In genomic region chr17:7841622-7842379, GRCh38 we compare ENCODE assay signal across 8 cellular contexts. TPM values are rescaled to one million over a fixed set of nuclear protein-coding genes. Genes with fewer than 3 reads are reported as not detected.
A peak's percentile ranks its signal among the peaks of the same experiment; 100 is the strongest.
DNase-seq lines count a peak whose midpoint lies in the region; ATAC-seq and TF ChIP-seq lines count a peak whose summit lies in the region.

No MANE protein-coding gene starts in this region.

- DNase-seq in GDM1 (lab: John Stamatoyannopoulos, UW) (peak; percentile 60), NCI-H2107 treated with DMSO at 0.1 percent for 48 hours (lab: John Stamatoyannopoulos, UW; ENCODE audit: unreplicated experiment) (peak; percentile 60), MCF 10A (ENCODE audit: unreplicated experiment) (peak; percentile 89), iPS-NIHi7 (ENCODE audit: extremely low spot score) (peak; percentile 70), smooth muscle cell (lab: John Stamatoyannopoulos, UW; ENCODE audit: unreplicated experiment) (peak; percentile 95)

- H3K9me3 ChIP-seq in smooth muscle cell (replicated peaks; ENCODE audit: low read depth), result no peaks in the 10 kb centered on the region

- under 1% methylated on average over 51 of the region's 69 CpGs for whole genome bisulfite sequencing in smooth muscle cell (ENCODE audit: low lambda C conversion rate)

- POLR2A ChIA-PET in MCF 10A (lab: Yijun Ruan, JAX), result interaction anchor here (0.7 to 5.7 kb wide), 19 partner anchors 7 to 526 kb away, joined by 3 to 97 read pairs (median 5); partner anchors contain the start of genes CNTROB, CYB5D1, GPS2 and KDM6B

- H3K9ac ChIP-seq in smooth muscle cell (ENCODE audit: low read depth), result peak overlapping the region; percentile 100

- intact Hi-C loops in MCF 10A (cut with micrococcal nuclease), result no loop called here

- H3K27me3 Mint-ChIP-seq in MCF 10A (ENCODE audit: insufficient read depth, unreplicated experiment), result no peaks in the 10 kb centered on the region

- CTCF ChIA-PET in MCF 10A (lab: Yijun Ruan, JAX), result interaction anchor here (0.6 to 5.8 kb wide), 7 partner anchors 8 to 99 kb away, joined by 3 to 32 read pairs (median 4); no protein-coding TSS in a partner anchor

- H3K27me3 ChIP-seq in smooth muscle cell (ENCODE audit: low read depth), result no peaks in the 10 kb centered on the region

- H4K20me1 ChIP-seq in smooth muscle cell (ENCODE audit: low read depth), result peaks cover 53% of the 10 kb centered on the region

- TF ChIP-seq CTCF in VCaP (conservative IDR thresholded peaks at IDR 0.05), result peak; percentile 19; the same call in 1 of the 2 replicates
- TF ChIP-seq CTCF in MCF 10A (IDR thresholded peaks at IDR 0.05; ENCODE audit: unreplicated experiment), result peak; percentile 8
- TF ChIP-seq CTCF in smooth muscle cell (IDR thresholded peaks at IDR 0.05; ENCODE audit: borderline replicate concordance, insufficient read depth, poor library complexity, severe bottlenecking), result no peak

- H3K9me3 Mint-ChIP-seq in MCF 10A (ENCODE audit: unreplicated experiment), result no peaks in the 10 kb centered on the region

- peak overlapping the region; percentile 79 for H3K4me3 Mint-ChIP-seq in MCF 10A (ENCODE audit: unreplicated experiment)

- peaks cover 55% of the 10 kb centered on the region for H3K36me3 Mint-ChIP-seq in MCF 10A (ENCODE audit: insufficient read depth, unreplicated experiment)

- ATAC-seq in HG02678 (IDR thresholded peaks at IDR 0.05; ENCODE audit: unreplicated experiment) (peak; percentile 28), HG03457 (IDR thresholded peaks at IDR 0.05; ENCODE audit: unreplicated experiment) (no peak)

- H3K4me1 Mint-ChIP-seq in MCF 10A (ENCODE audit: insufficient read depth, unreplicated experiment), result peaks cover 50% of the 10 kb centered on the region

- H3K4me3 ChIP-seq in smooth muscle cell, result peak overlapping the region; percentile 66

- H3K27ac ChIP-seq in VCaP (peak overlapping the region; percentile 82), smooth muscle cell (ENCODE audit: low read depth) (peak overlapping the region; percentile 100)

- peak overlapping the region; percentile 90 for H3K4me2 ChIP-seq in smooth muscle cell

- H3K4me1 ChIP-seq in smooth muscle cell (ENCODE audit: low read depth), result peaks cover 32% of the 10 kb centered on the region

- BruUV-seq in MCF 10A (replicated peaks; lab: Mats Ljungman, UMichigan), result no TSS peak

- no peak overlapping the region for H2AFZ ChIP-seq in smooth muscle cell (ENCODE audit: low read depth)

- H3K79me2 ChIP-seq in smooth muscle cell (ENCODE audit: low read depth), result peaks cover 44% of the 10 kb centered on the region

- peaks cover 45% of the 10 kb centered on the region for H3F3A ChIP-seq in smooth muscle cell (ENCODE audit: low read depth)

- no peaks in the 10 kb centered on the region for H3K36me3 ChIP-seq in smooth muscle cell (ENCODE audit: low read depth)

- H3K27ac Mint-ChIP-seq in MCF 10A (ENCODE audit: low read depth, unreplicated experiment), result peak overlapping the region; percentile 87

RNA-seq across cellular contexts. Expression of gene KDM6B, which starts 7.8 kb away (rescaled TPM):
- total RNA-seq in MCF 10A (2022), result 37.9 and 39.8 TPM in 2 replicates
- 4.3 and 9.1 TPM in 2 replicates for total RNA-seq in smooth muscle cell
- 5.8 and 11.1 TPM in 2 replicates for polyA plus RNA-seq in smooth muscle cell

RNA-seq across cellular contexts. Expression of gene TMEM88, which starts 13.1 kb away (rescaled TPM):
- 3.5 and 4.4 TPM in 2 replicates for total RNA-seq in MCF 10A (2022)
- total RNA-seq in smooth muscle cell, result 5.1 and 8.6 TPM in 2 replicates
- 12.7 and 16.1 TPM in 2 replicates for polyA plus RNA-seq in smooth muscle cell

RNA-seq across cellular contexts. Expression of gene NAA38, which starts 15.6 kb away (rescaled TPM):
- total RNA-seq in MCF 10A (2022) (70.2 and 83.4 TPM in 2 replicates), smooth muscle cell (30.6 and 76.4 TPM in 2 replicates)
- 86.1 and 99.4 TPM in 2 replicates for polyA plus RNA-seq in smooth muscle cell

RNA-seq across cellular contexts. Expression of gene CYB5D1, which starts 16.0 kb away (rescaled TPM):
- total RNA-seq in MCF 10A (2022), result 23.1 and 23.2 TPM in 2 replicates
- total RNA-seq in smooth muscle cell, result 8.6 and 9.3 TPM in 2 replicates
- polyA plus RNA-seq in smooth muscle cell, result 6.6 and 7.9 TPM in 2 replicates

RNA-seq across cellular contexts. Expression of gene CHD3, which starts 46.8 kb away (rescaled TPM):
- 78.5 and 87.1 TPM in 2 replicates for total RNA-seq in MCF 10A (2022)
- 28.5 and 34.9 TPM in 2 replicates for total RNA-seq in smooth muscle cell
- 16.3 and 23.5 TPM in 2 replicates for polyA plus RNA-seq in smooth muscle cell
